Comparison of ENCODE assay signal across 1 cellular context in the genomic region with DNA sequence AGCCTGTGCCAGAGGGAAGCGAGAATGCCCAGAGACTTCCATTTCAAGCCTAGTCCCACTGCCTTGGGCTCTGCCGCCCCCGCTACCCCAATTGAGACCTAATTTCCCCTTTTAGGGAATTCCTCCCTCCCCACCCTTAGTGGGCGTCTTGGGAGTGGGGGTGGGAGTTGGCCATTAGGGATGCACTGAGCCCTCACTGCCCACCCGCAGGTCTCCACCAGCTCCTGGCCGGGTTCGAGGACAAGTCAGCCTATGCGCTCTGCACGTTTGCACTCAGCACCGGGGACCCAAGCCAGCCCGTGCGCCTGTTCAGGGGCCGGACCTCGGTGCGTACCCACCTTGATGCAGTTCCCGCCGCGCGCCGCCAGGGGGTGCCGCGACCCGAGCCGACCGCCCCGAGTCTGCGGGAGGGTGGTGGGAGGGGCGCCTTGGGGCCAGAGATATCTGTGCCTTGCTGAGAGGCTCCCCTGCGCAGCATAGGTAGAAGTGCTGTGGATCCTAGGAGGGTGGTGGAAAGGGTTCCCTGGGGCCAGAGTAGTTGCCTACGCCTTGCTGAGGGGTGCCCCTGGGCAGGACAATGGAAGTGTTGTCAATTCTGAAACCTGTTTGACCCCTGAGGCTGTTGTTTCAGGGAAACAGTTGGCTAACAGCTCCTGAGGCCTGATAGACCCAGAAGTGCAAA.
TF ChIP-seq lines count a peak whose summit lies in the region.

No MANE protein-coding gene starts in this region.

TF ChIP-seq in HepG2, 621 proteins besides CTCF, POLR2A, EP300 and RAD21 (continued from another document and continues in another):
- TF ChIP-seq ZNF460 (CRISPR knock-in tag; IDR thresholded peaks at IDR 0.05; ENCODE audit: borderline replicate concordance) (peak; percentile 33; the same call in 1 of the 2 replicates), EHMT2 (IDR thresholded peaks at IDR 0.05; ENCODE audit: borderline replicate concordance, low read depth, low read length) (no peak), ZNF33A (CRISPR knock-in tag; IDR thresholded peaks at IDR 0.05; ENCODE audit: borderline replicate concordance) (no peak), ZNF879 (CRISPR knock-in tag; IDR thresholded peaks at IDR 0.05) (no peak), NFATC3 (CRISPR knock-in tag; IDR thresholded peaks at IDR 0.05) (peak; percentile 81; the same call in 1 of the 2 replicates), ZNF205 (CRISPR knock-in tag; IDR thresholded peaks at IDR 0.05) (peak; percentile 87), ZNF563 (CRISPR knock-in tag; IDR thresholded peaks at IDR 0.05) (peak; percentile 83), CCAR2 (optimal IDR thresholded peaks at IDR 0.05; ENCODE audit: low read depth, low read length) (no peak), ASH2L (IDR thresholded peaks at IDR 0.05; ENCODE audit: insufficient read length, low read depth, low read length) (peak; percentile 70), YY1 (IDR thresholded peaks at IDR 0.05; ENCODE audit: insufficient read depth, insufficient replicate concordance, low read depth, low read length) (peak; percentile 82), FOXA3 (CRISPR knock-in tag; IDR thresholded peaks at IDR 0.05) (peak; percentile 66), ZNF737 (CRISPR knock-in tag; IDR thresholded peaks at IDR 0.05; ENCODE audit: borderline replicate concordance) (no peak), ZNF224 (CRISPR knock-in tag; IDR thresholded peaks at IDR 0.05) (no peak; the same call in 1 of the 2 replicates), AGO1 (IDR thresholded peaks at IDR 0.05; ENCODE audit: low read depth, low read length, poor library complexity, severe bottlenecking) (peak; percentile 71), ZNF44 (CRISPR knock-in tag; IDR thresholded peaks at IDR 0.05) (peak; percentile 44; the same call in 1 of the 2 replicates), ZNF781 (CRISPR knock-in tag; IDR thresholded peaks at IDR 0.05; ENCODE audit: borderline replicate concordance, not compliant biosample characterization) (peak; percentile 97), NR2F1 (CRISPR knock-in tag; IDR thresholded peaks at IDR 0.05) (peak; percentile 47 to 49; a peak in 2 of 4 replicates), ZSCAN25 (CRISPR knock-in tag; IDR thresholded peaks at IDR 0.05) (peak; percentile 83), ZEB1 (IDR thresholded peaks at IDR 0.05; ENCODE audit: insufficient replicate concordance, low read depth) (no peak), ZNF468 (CRISPR knock-in tag; IDR thresholded peaks at IDR 0.05) (no peak), MTA1 (CRISPR knock-in tag; IDR thresholded peaks at IDR 0.05; ENCODE audit: borderline replicate concordance) (peak; percentile 84; the same call in 1 of the 2 replicates), ZNF589 (CRISPR knock-in tag; conservative IDR thresholded peaks at IDR 0.05) (no peak), NR2F6 (IDR thresholded peaks at IDR 0.05) (peak; percentile 75), NR2F6 (CRISPR knock-in tag; IDR thresholded peaks at IDR 0.05) (peak; percentile 91)
- TF ChIP-seq, protein P1, sequence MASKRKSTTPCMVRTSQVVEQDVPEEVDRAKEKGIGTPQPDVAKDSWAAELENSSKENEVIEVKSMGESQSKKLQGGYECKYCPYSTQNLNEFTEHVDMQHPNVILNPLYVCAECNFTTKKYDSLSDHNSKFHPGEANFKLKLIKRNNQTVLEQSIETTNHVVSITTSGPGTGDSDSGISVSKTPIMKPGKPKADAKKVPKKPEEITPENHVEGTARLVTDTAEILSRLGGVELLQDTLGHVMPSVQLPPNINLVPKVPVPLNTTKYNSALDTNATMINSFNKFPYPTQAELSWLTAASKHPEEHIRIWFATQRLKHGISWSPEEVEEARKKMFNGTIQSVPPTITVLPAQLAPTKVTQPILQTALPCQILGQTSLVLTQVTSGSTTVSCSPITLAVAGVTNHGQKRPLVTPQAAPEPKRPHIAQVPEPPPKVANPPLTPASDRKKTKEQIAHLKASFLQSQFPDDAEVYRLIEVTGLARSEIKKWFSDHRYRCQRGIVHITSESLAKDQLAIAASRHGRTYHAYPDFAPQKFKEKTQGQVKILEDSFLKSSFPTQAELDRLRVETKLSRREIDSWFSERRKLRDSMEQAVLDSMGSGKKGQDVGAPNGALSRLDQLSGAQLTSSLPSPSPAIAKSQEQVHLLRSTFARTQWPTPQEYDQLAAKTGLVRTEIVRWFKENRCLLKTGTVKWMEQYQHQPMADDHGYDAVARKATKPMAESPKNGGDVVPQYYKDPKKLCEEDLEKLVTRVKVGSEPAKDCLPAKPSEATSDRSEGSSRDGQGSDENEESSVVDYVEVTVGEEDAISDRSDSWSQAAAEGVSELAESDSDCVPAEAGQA (IDR thresholded peaks at IDR 0.05; ENCODE audit: low read depth), result 0 out of 2 replicates have a peak, but pooled peaks have one; percentile 39
- TF ChIP-seq, protein P1 (CRISPR knock-in tag; IDR thresholded peaks at IDR 0.05; ENCODE audit: borderline replicate concordance), result no peak
- TF ChIP-seq, protein P2, sequence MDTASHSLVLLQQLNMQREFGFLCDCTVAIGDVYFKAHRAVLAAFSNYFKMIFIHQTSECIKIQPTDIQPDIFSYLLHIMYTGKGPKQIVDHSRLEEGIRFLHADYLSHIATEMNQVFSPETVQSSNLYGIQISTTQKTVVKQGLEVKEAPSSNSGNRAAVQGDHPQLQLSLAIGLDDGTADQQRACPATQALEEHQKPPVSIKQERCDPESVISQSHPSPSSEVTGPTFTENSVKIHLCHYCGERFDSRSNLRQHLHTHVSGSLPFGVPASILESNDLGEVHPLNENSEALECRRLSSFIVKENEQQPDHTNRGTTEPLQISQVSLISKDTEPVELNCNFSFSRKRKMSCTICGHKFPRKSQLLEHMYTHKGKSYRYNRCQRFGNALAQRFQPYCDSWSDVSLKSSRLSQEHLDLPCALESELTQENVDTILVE (CRISPR knock-in tag; IDR thresholded peaks at IDR 0.05), result peak; percentile 83; the same call in 1 of the 2 replicates
- TF ChIP-seq, protein P3, sequence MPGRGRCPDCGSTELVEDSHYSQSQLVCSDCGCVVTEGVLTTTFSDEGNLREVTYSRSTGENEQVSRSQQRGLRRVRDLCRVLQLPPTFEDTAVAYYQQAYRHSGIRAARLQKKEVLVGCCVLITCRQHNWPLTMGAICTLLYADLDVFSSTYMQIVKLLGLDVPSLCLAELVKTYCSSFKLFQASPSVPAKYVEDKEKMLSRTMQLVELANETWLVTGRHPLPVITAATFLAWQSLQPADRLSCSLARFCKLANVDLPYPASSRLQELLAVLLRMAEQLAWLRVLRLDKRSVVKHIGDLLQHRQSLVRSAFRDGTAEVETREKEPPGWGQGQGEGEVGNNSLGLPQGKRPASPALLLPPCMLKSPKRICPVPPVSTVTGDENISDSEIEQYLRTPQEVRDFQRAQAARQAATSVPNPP (CRISPR knock-in tag; IDR thresholded peaks at IDR 0.05), result no peak
- TF ChIP-seq, protein P4, sequence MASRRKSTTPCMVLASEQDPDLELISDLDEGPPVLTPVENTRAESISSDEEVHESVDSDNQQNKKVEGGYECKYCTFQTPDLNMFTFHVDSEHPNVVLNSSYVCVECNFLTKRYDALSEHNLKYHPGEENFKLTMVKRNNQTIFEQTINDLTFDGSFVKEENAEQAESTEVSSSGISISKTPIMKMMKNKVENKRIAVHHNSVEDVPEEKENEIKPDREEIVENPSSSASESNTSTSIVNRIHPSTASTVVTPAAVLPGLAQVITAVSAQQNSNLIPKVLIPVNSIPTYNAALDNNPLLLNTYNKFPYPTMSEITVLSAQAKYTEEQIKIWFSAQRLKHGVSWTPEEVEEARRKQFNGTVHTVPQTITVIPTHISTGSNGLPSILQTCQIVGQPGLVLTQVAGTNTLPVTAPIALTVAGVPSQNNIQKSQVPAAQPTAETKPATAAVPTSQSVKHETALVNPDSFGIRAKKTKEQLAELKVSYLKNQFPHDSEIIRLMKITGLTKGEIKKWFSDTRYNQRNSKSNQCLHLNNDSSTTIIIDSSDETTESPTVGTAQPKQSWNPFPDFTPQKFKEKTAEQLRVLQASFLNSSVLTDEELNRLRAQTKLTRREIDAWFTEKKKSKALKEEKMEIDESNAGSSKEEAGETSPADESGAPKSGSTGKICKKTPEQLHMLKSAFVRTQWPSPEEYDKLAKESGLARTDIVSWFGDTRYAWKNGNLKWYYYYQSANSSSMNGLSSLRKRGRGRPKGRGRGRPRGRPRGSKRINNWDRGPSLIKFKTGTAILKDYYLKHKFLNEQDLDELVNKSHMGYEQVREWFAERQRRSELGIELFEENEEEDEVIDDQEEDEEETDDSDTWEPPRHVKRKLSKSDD (CRISPR knock-in tag; IDR thresholded peaks at IDR 0.05; ENCODE audit: low read depth), result peak; percentile 52; the same call in 1 of the 2 replicates
- TF ChIP-seq, protein P5, sequence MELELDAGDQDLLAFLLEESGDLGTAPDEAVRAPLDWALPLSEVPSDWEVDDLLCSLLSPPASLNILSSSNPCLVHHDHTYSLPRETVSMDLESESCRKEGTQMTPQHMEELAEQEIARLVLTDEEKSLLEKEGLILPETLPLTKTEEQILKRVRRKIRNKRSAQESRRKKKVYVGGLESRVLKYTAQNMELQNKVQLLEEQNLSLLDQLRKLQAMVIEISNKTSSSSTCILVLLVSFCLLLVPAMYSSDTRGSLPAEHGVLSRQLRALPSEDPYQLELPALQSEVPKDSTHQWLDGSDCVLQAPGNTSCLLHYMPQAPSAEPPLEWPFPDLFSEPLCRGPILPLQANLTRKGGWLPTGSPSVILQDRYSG (CRISPR knock-in tag; IDR thresholded peaks at IDR 0.05), result no peak
- TF ChIP-seq, protein P6, sequence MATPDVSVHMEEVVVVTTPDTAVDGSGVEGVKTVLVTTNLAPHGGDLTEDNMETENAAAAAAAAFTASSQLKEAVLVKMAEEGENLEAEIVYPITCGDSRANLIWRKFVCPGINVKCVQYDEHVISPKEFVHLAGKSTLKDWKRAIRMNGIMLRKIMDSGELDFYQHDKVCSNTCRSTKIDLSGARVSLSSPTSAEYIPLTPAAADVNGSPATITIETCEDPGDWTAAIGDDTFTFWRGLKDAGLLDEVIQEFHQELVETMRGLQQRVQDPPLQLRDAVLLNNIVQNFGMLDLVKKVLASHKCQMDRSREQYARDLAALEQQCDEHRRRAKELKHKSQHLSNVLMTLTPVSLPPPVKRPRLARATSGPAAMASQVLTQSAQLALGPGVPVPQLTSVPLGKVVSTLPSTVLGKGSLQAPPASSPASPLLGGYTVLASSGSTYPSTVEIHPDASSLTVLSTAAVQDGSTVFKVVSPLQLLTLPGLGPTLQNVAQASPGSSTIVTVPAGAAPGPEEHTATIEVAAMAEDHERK (CRISPR knock-in tag; IDR thresholded peaks at IDR 0.05; ENCODE audit: low read depth), result no peak
- TF ChIP-seq, protein P7, sequence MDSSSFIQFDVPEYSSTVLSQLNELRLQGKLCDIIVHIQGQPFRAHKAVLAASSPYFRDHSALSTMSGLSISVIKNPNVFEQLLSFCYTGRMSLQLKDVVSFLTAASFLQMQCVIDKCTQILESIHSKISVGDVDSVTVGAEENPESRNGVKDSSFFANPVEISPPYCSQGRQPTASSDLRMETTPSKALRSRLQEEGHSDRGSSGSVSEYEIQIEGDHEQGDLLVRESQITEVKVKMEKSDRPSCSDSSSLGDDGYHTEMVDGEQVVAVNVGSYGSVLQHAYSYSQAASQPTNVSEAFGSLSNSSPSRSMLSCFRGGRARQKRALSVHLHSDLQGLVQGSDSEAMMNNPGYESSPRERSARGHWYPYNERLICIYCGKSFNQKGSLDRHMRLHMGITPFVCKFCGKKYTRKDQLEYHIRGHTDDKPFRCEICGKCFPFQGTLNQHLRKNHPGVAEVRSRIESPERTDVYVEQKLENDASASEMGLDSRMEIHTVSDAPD (CRISPR knock-in tag; IDR thresholded peaks at IDR 0.05), result peak; percentile 72
- TF ChIP-seq, protein P8, sequence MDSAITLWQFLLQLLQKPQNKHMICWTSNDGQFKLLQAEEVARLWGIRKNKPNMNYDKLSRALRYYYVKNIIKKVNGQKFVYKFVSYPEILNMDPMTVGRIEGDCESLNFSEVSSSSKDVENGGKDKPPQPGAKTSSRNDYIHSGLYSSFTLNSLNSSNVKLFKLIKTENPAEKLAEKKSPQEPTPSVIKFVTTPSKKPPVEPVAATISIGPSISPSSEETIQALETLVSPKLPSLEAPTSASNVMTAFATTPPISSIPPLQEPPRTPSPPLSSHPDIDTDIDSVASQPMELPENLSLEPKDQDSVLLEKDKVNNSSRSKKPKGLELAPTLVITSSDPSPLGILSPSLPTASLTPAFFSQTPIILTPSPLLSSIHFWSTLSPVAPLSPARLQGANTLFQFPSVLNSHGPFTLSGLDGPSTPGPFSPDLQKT (CRISPR knock-in tag; IDR thresholded peaks at IDR 0.05; ENCODE audit: borderline replicate concordance), result no peak
- TF ChIP-seq, protein P9, sequence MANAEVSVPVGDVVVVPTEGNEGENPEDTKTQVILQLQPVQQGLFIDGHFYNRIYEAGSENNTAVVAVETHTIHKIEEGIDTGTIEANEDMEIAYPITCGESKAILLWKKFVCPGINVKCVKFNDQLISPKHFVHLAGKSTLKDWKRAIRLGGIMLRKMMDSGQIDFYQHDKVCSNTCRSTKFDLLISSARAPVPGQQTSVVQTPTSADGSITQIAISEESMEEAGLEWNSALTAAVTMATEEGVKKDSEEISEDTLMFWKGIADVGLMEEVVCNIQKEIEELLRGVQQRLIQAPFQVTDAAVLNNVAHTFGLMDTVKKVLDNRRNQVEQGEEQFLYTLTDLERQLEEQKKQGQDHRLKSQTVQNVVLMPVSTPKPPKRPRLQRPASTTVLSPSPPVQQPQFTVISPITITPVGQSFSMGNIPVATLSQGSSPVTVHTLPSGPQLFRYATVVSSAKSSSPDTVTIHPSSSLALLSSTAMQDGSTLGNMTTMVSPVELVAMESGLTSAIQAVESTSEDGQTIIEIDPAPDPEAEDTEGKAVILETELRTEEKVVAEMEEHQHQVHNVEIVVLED (CRISPR knock-in tag; IDR thresholded peaks at IDR 0.05; ENCODE audit: borderline replicate concordance), result 0 out of 2 replicates have a peak, but pooled peaks have one; percentile 40
